Comparison of ENCODE assay signal across 13 cellular contexts in the genomic region with DNA sequence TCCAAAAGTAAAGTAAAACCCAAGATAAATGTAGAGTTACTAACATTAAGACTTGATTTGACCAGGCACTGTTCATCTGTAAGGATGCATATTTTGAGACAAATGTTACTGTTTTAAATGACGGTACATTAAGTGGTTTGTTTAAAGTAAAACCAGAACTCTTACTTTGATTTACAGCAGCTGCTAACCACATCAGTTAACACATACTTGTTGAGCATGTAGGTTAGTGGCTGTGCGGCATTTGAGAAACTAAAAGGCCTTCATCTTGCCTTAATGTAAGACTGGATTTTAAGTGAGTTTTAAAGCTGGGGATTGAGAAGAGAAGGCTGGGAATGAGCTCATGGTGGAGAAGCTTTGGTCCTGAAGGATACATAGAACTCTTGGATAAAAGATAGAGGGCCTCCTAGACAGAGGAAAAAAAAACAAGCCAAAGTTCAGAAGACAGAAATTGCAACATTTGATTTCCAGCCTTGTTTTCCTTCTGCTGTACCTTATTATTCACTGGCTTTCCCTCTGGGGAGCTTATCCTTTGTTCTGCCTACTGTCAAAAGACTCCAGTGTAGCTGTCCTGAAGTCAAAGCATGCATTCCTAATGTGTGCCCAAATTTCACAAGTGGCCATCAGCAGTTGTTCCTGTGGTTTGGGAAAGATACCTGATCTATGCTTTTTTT.
A peak's percentile ranks its signal among the peaks of the same experiment; 100 is the strongest.
DNase-seq lines count a peak whose midpoint lies in the region; ATAC-seq lines count a peak whose summit lies in the region.
"Had no signal": no experiment of that assay in that cellular context is flagged by ENCODE, and none has a peak within 500 bp of the region (broad histone marks: within the 10 kb centered on the region; RNA-seq: fewer than 3 reads in every experiment).

No MANE protein-coding gene starts in this region.

- H3K27me3 Mint-ChIP-seq in activated CD4-positive, alpha-beta T cell treated with anti-CD3 and anti-CD28 coated beads, Interleukin-2, amount 10 ng/mL, durations not matched to agents 7 days and 5 days, result no peaks in the 10 kb centered on the region
- H3K27me3 Mint-ChIP-seq: natural killer cell treated with Interleukin-12 subunit alpha and Interleukin-12 subunit beta and Interleukin-15 and Interleukin-18, amount 100 ng/mL, for 72 hours had no signal

- peaks cover 43% of the 10 kb centered on the region for H3K36me3 ChIP-seq in adipocyte (ENCODE audit: control insufficient read depth, insufficient read depth, low read length, severe bottlenecking)

- H3K27me3 ChIP-seq in adipocyte (replicated peaks; ENCODE audit: control insufficient read depth, insufficient read depth, low read length), result no peaks in the 10 kb centered on the region

- H3K4me3 ChIP-seq in adipocyte (ENCODE audit: low read length), result peak overlapping the region; percentile 53
- H3K4me3 ChIP-seq: A549 had no signal

- peak; percentile 26 for DNase-seq in activated CD4-positive, alpha-beta T cell treated with anti-CD3 and anti-CD28 coated beads, Interleukin-2, amount 10 ng/mL, durations not matched to agents 7 days and 5 days
- DNase-seq in activated CD4-positive, alpha-beta T cell treated with anti-CD3 and anti-CD28 coated beads, Interleukin-2, amount 50 U/mL, for 48 hours, result no peak
- DNase-seq in adipocyte (ENCODE audit: low read depth), result peak; percentile 58
- peak; percentile 16 for DNase-seq in left kidney (ENCODE audit: low read depth, low spot score)
- DNase-seq in stimulated activated effector memory CD8-positive, alpha-beta T cell treated with anti-CD3 and anti-CD28 coated beads, Interleukin-12 subunit alpha, Interleukin-12 subunit beta, amount 100 ng/mL, for 72 hours (ENCODE audit: low spot score in 2 of 2), result no peak
- no peak for DNase-seq in effector CD8-positive, alpha-beta T cell (lab: John Stamatoyannopoulos, UW)
- no peak for DNase-seq in occipital lobe (lab: John Stamatoyannopoulos, UW)
- DNase-seq: central memory CD4-positive, alpha-beta T cell; NCI-H1417 treated with DMSO at 0.1 percent for 48 hours; NCI-H526 treated with DMSO at 0.1 percent for 48 hours had no signal

- no peak overlapping the region for H3K4me3 Mint-ChIP-seq in activated CD4-positive, alpha-beta T cell treated with anti-CD3 and anti-CD28 coated beads, Interleukin-2, amount 10 ng/mL, durations not matched to agents 7 days and 5 days
- H3K4me3 Mint-ChIP-seq in stimulated activated effector memory CD8-positive, alpha-beta T cell treated with anti-CD3 and anti-CD28 coated beads, Interleukin-12 subunit alpha, Interleukin-12 subunit beta, amount 100 ng/mL, for 72 hours, result no peak overlapping the region
- H3K4me3 Mint-ChIP-seq: natural killer cell treated with Interleukin-12 subunit alpha and Interleukin-12 subunit beta and Interleukin-15 and Interleukin-18, amount 100 ng/mL, for 72 hours had no signal

- peaks cover 58% of the 10 kb centered on the region for H3K4me1 ChIP-seq in adipocyte (ENCODE audit: control insufficient read depth, insufficient read depth, low read length)

- peaks cover 26% of the 10 kb centered on the region for H3K4me1 Mint-ChIP-seq in activated CD4-positive, alpha-beta T cell treated with anti-CD3 and anti-CD28 coated beads, Interleukin-2, amount 10 ng/mL, durations not matched to agents 7 days and 5 days
- H3K4me1 Mint-ChIP-seq in stimulated activated effector memory CD8-positive, alpha-beta T cell treated with anti-CD3 and anti-CD28 coated beads, Interleukin-12 subunit alpha, Interleukin-12 subunit beta, amount 100 ng/mL, for 72 hours, result peaks cover 10% of the 10 kb centered on the region

- ATAC-seq in stimulated activated effector memory CD8-positive, alpha-beta T cell treated with anti-CD3 and anti-CD28 coated beads, Interleukin-12 subunit alpha, Interleukin-12 subunit beta, amount 100 ng/mL, for 72 hours, result no peak
- ATAC-seq in GM18858 (IDR thresholded peaks at IDR 0.05; ENCODE audit: unreplicated experiment), result no peak
- ATAC-seq: A549; natural killer cell treated with Interleukin-12 subunit alpha and Interleukin-12 subunit beta and Interleukin-15 and Interleukin-18, amount 100 ng/mL, for 72 hours had no signal

- peak overlapping the region; percentile 39 for H3K9ac ChIP-seq in adipocyte (ENCODE audit: low read length)

- POLR2A ChIA-PET in activated CD4-positive, alpha-beta T cell treated with anti-CD3 and anti-CD28 coated beads, Interleukin-2, amount 10 ng/mL, durations not matched to agents 7 days and 5 days (lab: Charles Lee), result no interaction called here

- CTCF ChIA-PET in activated CD4-positive, alpha-beta T cell treated with anti-CD3 and anti-CD28 coated beads, Interleukin-2, amount 10 ng/mL, durations not matched to agents 7 days and 5 days (lab: Charles Lee), result interaction anchor here (0.6 to 1.1 kb wide), 2 partner anchors 24 to 39 kb away, joined by 3 read pairs; no protein-coding TSS in a partner anchor

- no peaks in the 10 kb centered on the region for H3K9me3 ChIP-seq in adipocyte (ENCODE audit: control insufficient read depth, low read length)
- H3K9me3 ChIP-seq: A549 had no signal

- peaks cover 62% of the 10 kb centered on the region for H3K36me3 Mint-ChIP-seq in activated CD4-positive, alpha-beta T cell treated with anti-CD3 and anti-CD28 coated beads, Interleukin-2, amount 10 ng/mL, durations not matched to agents 7 days and 5 days (ENCODE audit: low read depth)
- peaks cover 96% of the 10 kb centered on the region for H3K36me3 Mint-ChIP-seq in stimulated activated effector memory CD8-positive, alpha-beta T cell treated with anti-CD3 and anti-CD28 coated beads, Interleukin-12 subunit alpha, Interleukin-12 subunit beta, amount 100 ng/mL, for 72 hours

- H3K9me3 Mint-ChIP-seq in activated CD4-positive, alpha-beta T cell treated with anti-CD3 and anti-CD28 coated beads, Interleukin-2, amount 10 ng/mL, durations not matched to agents 7 days and 5 days, result no peaks in the 10 kb centered on the region
- H3K9me3 Mint-ChIP-seq in stimulated activated effector memory CD8-positive, alpha-beta T cell treated with anti-CD3 and anti-CD28 coated beads, Interleukin-12 subunit alpha, Interleukin-12 subunit beta, amount 100 ng/mL, for 72 hours, result no peaks in the 10 kb centered on the region
- H3K9me3 Mint-ChIP-seq: natural killer cell treated with Interleukin-12 subunit alpha and Interleukin-12 subunit beta and Interleukin-15 and Interleukin-18, amount 100 ng/mL, for 72 hours had no signal

- H3K27ac Mint-ChIP-seq in activated CD4-positive, alpha-beta T cell treated with anti-CD3 and anti-CD28 coated beads, Interleukin-2, amount 10 ng/mL, durations not matched to agents 7 days and 5 days, result no peak overlapping the region
- H3K27ac Mint-ChIP-seq in stimulated activated effector memory CD8-positive, alpha-beta T cell treated with anti-CD3 and anti-CD28 coated beads, Interleukin-12 subunit alpha, Interleukin-12 subunit beta, amount 100 ng/mL, for 72 hours, result peak overlapping the region; percentile 56

Comparison
In these comparisons a context has a peak if more than half of its experiments do, and no peak if none do; other contexts are left out.
1. DNase-seq: peak in activated CD4-positive, alpha-beta T cell treated with anti-CD3 and anti-CD28 coated beads, Interleukin-2, amount 10 ng/mL, durations not matched to agents 7 days and 5 days (single experiment), adipocyte (single experiment) and left kidney (single experiment); none in activated CD4-positive, alpha-beta T cell treated with anti-CD3 and anti-CD28 coated beads, Interleukin-2, amount 50 U/mL, for 48 hours (0 of 2), stimulated activated effector memory CD8-positive, alpha-beta T cell treated with anti-CD3 and anti-CD28 coated beads, Interleukin-12 subunit alpha, Interleukin-12 subunit beta, amount 100 ng/mL, for 72 hours (0 of 2), effector CD8-positive, alpha-beta T cell (single experiment) and occipital lobe (single experiment).